In the genomic region with DNA sequence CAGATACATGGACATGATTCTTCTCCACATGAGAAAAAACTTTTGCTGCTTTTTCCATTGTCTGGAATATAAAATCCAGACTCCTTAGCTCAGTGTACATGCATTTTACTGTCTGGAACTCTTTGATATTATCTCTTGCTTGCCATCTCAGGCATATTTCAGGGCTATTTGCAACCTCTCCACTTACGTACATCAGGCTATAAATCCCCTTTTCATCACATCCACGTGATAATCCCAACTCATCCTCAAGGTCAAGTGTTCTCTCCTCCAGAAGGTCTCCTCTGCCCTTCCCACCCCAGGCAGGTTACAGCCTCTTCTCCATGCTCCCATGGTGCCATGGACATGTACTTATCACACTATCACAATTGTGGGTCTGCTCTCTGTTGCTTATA, we compare ENCODE assay signal across 11 cellular contexts.
"Had no signal": no experiment of that assay in that cellular context is flagged by ENCODE, and none has a peak within 500 bp of the region (broad histone marks: within the 10 kb centered on the region; RNA-seq: fewer than 3 reads in every experiment).

No MANE protein-coding gene starts in this region.

- H3K36me3 ChIP-seq: adrenal gland, lower lobe of right lung, neutrophil, stomach, thoracic aorta had no signal

- H3K4me1 ChIP-seq: adrenal gland, lower lobe of right lung, stomach had no signal

- ATAC-seq: lower lobe of right lung; naive thymus-derived CD8-positive, alpha-beta T cell had no signal

- H3K27ac ChIP-seq: adrenal gland, lower lobe of right lung, neutrophil, stomach, thoracic aorta had no signal

- FAIRE-seq: urothelium cell line had no signal

- H3K4me3 ChIP-seq: adrenal gland, lower lobe of right lung, stomach, thoracic aorta had no signal

- H3K27me3 ChIP-seq: adrenal gland, neutrophil, stomach had no signal

- DNase-seq: activated naive CD4-positive, alpha-beta T cell treated with anti-CD3 and anti-CD28 coated beads, Interleukin-2, amount 50 U/mL, for 16 hours; activated T-cell treated with anti-CD3 and anti-CD28 coated beads, Interleukin-2, amount 50 U/mL, for 1 hour; adrenal gland; erythroblast; hypothalamus; lower lobe of right lung; naive thymus-derived CD8-positive, alpha-beta T cell; stomach had no signal

- H3K9me3 ChIP-seq: adrenal gland, lower lobe of right lung, neutrophil, stomach, thoracic aorta had no signal
